24 cellular contexts compared by ENCODE assay signal in the genomic region with DNA sequence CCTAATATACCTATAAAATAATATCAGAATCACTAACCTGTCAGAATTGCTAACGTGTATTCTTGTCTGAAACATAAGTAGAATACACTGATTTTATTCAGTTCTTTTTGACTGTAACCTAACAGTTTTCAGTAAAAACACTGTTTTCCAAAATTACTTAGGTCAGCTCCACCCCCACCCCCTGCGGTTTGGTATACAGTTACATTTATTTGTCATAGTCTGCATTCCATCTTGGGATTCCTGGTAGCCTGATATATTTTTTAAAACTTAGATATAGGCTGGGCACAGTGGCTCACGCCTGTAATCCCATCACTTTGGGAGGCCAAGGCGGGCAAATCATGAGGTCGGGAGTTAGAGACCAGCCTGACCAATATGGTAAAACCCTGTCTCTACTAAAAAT. TPM values are rescaled to one million over a fixed set of nuclear protein-coding genes. Genes with fewer than 3 reads are reported as not detected.
DNase-seq lines count a peak whose midpoint lies in the region; ATAC-seq and TF ChIP-seq lines count a peak whose summit lies in the region.
"Had no signal": no experiment of that assay in that cellular context is flagged by ENCODE, and none has a peak within 500 bp of the region (broad histone marks: within the 10 kb centered on the region; RNA-seq: fewer than 3 reads in every experiment).

No MANE protein-coding gene starts in this region.

- no peaks in the 10 kb centered on the region for H3K79me2 ChIP-seq in SK-N-SH (ENCODE audit: insufficient read depth)

- H3K4me3 ChIP-seq in SK-N-SH (ENCODE audit: low read depth in 2 of 2, low read length in 1 of 2) (no peak overlapping the region), MG63 (no peak overlapping the region), esophagus muscularis mucosa (no peak overlapping the region), ascending aorta (no peak overlapping the region)

- no peaks in the 10 kb centered on the region for H3F3A ChIP-seq in SK-N-SH (replicated peaks; ENCODE audit: insufficient read depth)

- CTCF ChIA-PET in SK-N-SH (lab: Yijun Ruan, JAX), result interaction anchor here (0.6 kb wide), 2 partner anchors 306 to 372 kb away, joined by 3 to 4 read pairs; no protein-coding TSS in a partner anchor
- CTCF ChIA-PET in RWPE1 (lab: Yijun Ruan, JAX), result no interaction called here

- 82% methylated on average over 5 of the region's 5 CpGs for WGBS in SK-N-SH (ENCODE audit: low lambda C conversion rate)
- WGBS in esophagus muscularis mucosa, result 86% methylated on average over 5 of the region's 5 CpGs

- no peaks in the 10 kb centered on the region for H3K9me2 ChIP-seq in SK-N-SH

- TF ChIP-seq EP300 in SK-N-SH (IDR thresholded peaks at IDR 0.05; ENCODE audit: borderline replicate concordance in 1 of 2, low read depth in 1 of 2, low read length in 1 of 2) (no peak), esophagus muscularis mucosa (IDR thresholded peaks at IDR 0.05) (no peak)

- TF ChIP-seq POLR2A in esophagus muscularis mucosa (IDR thresholded peaks at IDR 0.05; ENCODE audit: low read depth), result no peak

- intact Hi-C loops in esophagus muscularis mucosa (cut with DNase I) (no loop called here), ascending aorta (cut with DNase I) (no loop called here)

- H3K4me1 ChIP-seq in SK-N-SH (ENCODE audit: control insufficient read depth in 1 of 2, insufficient read depth in 2 of 2, low read depth in 1 of 2, low read length in 1 of 2) (no peaks in the 10 kb centered on the region), esophagus muscularis mucosa (no peaks in the 10 kb centered on the region), ascending aorta (no peaks in the 10 kb centered on the region)

- H4K20me1 ChIP-seq in SK-N-SH (ENCODE audit: insufficient read depth), result no peaks in the 10 kb centered on the region

- H3K36me3 ChIP-seq in SK-N-SH (replicated peaks in 1 of 2; ENCODE audit: control insufficient read depth in 1 of 2, insufficient read depth in 2 of 2, low read length in 1 of 2), result no peaks in the 10 kb centered on the region
- no peaks in the 10 kb centered on the region for H3K36me3 ChIP-seq in MG63
- no peaks in the 10 kb centered on the region for H3K36me3 ChIP-seq in esophagus muscularis mucosa
- no peaks in the 10 kb centered on the region for H3K36me3 ChIP-seq in ascending aorta

- TF ChIP-seq RAD21 in SK-N-SH (IDR thresholded peaks at IDR 0.05; ENCODE audit: low read length), result no peak

- no peak overlapping the region for H2AFZ ChIP-seq in SK-N-SH (ENCODE audit: low read depth)

- H3K9me3 ChIP-seq in SK-N-SH, result no peaks in the 10 kb centered on the region
- no peaks in the 10 kb centered on the region; the same call in 1 of the 2 replicates for H3K9me3 ChIP-seq in MG63
- H3K9me3 ChIP-seq in esophagus muscularis mucosa, result no peaks in the 10 kb centered on the region
- no peaks in the 10 kb centered on the region for H3K9me3 ChIP-seq in ascending aorta

- no peak for TF ChIP-seq CTCF in SK-N-SH (IDR thresholded peaks at IDR 0.05)
- TF ChIP-seq CTCF in esophagus muscularis mucosa (IDR thresholded peaks at IDR 0.05), result no peak
- TF ChIP-seq CTCF in RWPE1 (conservative IDR thresholded peaks at IDR 0.05; ENCODE audit: low read depth), result no peak
- no peak for TF ChIP-seq CTCF in ascending aorta (IDR thresholded peaks at IDR 0.05)

- no peak overlapping the region for H3K4me2 ChIP-seq in SK-N-SH

- POLR2A ChIA-PET in SK-N-SH (lab: Yijun Ruan, JAX) (no interaction called here), RWPE1 (lab: Yijun Ruan, JAX; ENCODE audit: low non-redundant PET) (no interaction called here)

- H3K27me3 ChIP-seq in SK-N-SH (ENCODE audit: insufficient read depth) (no peaks in the 10 kb centered on the region), MG63 (no peaks in the 10 kb centered on the region), esophagus muscularis mucosa (no peaks in the 10 kb centered on the region), ascending aorta (no peaks in the 10 kb centered on the region)

- no peak overlapping the region for H3K27ac ChIP-seq in SK-N-SH (ENCODE audit: low read depth in 2 of 2, low read length in 1 of 2)
- no peak overlapping the region for H3K27ac ChIP-seq in esophagus muscularis mucosa (replicated peaks in 1 of 4)
- H3K27ac ChIP-seq in RWPE1, result no peak overlapping the region
- H3K27ac ChIP-seq in ascending aorta, result no peak overlapping the region
- H3K27ac ChIP-seq: 22Rv1 had no signal

- peak; percentile 48; the same call in 1 of the 3 replicates for ATAC-seq in SK-N-SH treated with all-trans-retinoic acid at 6 μM for 48 hours
- ATAC-seq in HG02885 (IDR thresholded peaks at IDR 0.05; ENCODE audit: poor library complexity, unreplicated experiment), result no peak
- ATAC-seq: CD8-positive, alpha-beta T cell; HCT116 had no signal

- no peak overlapping the region for H3K9ac ChIP-seq in SK-N-SH

- DNase-seq in SK-N-SH (no peak), MG63 (peak; percentile 30), esophagus muscularis mucosa (ENCODE audit: extremely low spot score) (peak; percentile 34), RWPE1 (ENCODE audit: low spot score) (no peak), ascending aorta (ENCODE audit: low spot score in 2 of 2) (no peak), hepatic stellate cell (ENCODE audit: low spot score) (no peak)
- DNase-seq: AML-193; C1 segment of cervical spinal cord; CD8-positive, alpha-beta T cell; DND-41; GF-D8; KBM-7; MV-4-11; NCI-H1105 treated with DMSO at 0.1 percent for 48 hours; NCI-H2029 treated with DMSO at 0.1 percent for 48 hours; NCI-H2171; NCI-H345; NCI-H524 treated with DMSO at 0.1 percent for 48 hours; SIG-M5; T-helper 1 cell had no signal

TF ChIP-seq in SK-N-SH treated with all-trans-retinoic acid at 6 μM for 48 hours, 23 proteins besides CTCF, POLR2A, EP300 and RAD21 (continues in another document):
- no peak for TF ChIP-seq PPARA (CRISPR knock-in tag; IDR thresholded peaks at IDR 0.05; ENCODE audit: borderline replicate concordance)
- no peak for TF ChIP-seq ESRRG (CRISPR knock-in tag; IDR thresholded peaks at IDR 0.05)
- TF ChIP-seq ZC3H10 (CRISPR knock-in tag; IDR thresholded peaks at IDR 0.05), result no peak
- no peak for TF ChIP-seq TSHZ2 (CRISPR knock-in tag; IDR thresholded peaks at IDR 0.05)
- no peak for TF ChIP-seq ZNF70 (CRISPR knock-in tag; IDR thresholded peaks at IDR 0.05)
- no peak for TF ChIP-seq TOX (CRISPR knock-in tag; IDR thresholded peaks at IDR 0.05; ENCODE audit: borderline replicate concordance)

TF ChIP-seq in SK-N-SH, 30 proteins besides CTCF, POLR2A, EP300 and RAD21 (continues in another document):
- no peak for TF ChIP-seq MAX (IDR thresholded peaks at IDR 0.05; ENCODE audit: low read depth)
- TF ChIP-seq ZBTB33 (IDR thresholded peaks at IDR 0.05; ENCODE audit: borderline replicate concordance, low read depth), result no peak
- TF ChIP-seq YY1 (IDR thresholded peaks at IDR 0.05; ENCODE audit: low read depth), result no peak
- TF ChIP-seq ELF1 (IDR thresholded peaks at IDR 0.05), result no peak
- no peak for TF ChIP-seq GABPA (IDR thresholded peaks at IDR 0.05; ENCODE audit: low read depth)
- no peak for TF ChIP-seq USF1 (IDR thresholded peaks at IDR 0.05; ENCODE audit: borderline replicate concordance, low read depth)
- no peak for TF ChIP-seq NRF1 (IDR thresholded peaks at IDR 0.05; ENCODE audit: low read depth, low read length)
- no peak for TF ChIP-seq TCF12 (IDR thresholded peaks at IDR 0.05)
- no peak for TF ChIP-seq RFX5 (IDR thresholded peaks at IDR 0.05; ENCODE audit: low read length)
- TF ChIP-seq, protein P1, sequence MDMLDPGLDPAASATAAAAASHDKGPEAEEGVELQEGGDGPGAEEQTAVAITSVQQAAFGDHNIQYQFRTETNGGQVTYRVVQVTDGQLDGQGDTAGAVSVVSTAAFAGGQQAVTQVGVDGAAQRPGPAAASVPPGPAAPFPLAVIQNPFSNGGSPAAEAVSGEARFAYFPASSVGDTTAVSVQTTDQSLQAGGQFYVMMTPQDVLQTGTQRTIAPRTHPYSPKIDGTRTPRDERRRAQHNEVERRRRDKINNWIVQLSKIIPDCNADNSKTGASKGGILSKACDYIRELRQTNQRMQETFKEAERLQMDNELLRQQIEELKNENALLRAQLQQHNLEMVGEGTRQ (IDR thresholded peaks at IDR 0.05; ENCODE audit: borderline replicate concordance, low read depth, low read length), result no peak
- TF ChIP-seq TAF1 (IDR thresholded peaks at IDR 0.05; ENCODE audit: borderline replicate concordance, low read depth, low read length), result no peak
- TF ChIP-seq MEF2A (IDR thresholded peaks at IDR 0.05; ENCODE audit: borderline replicate concordance, low read depth), result no peak

RNA-seq across cellular contexts. Expression of gene ABCD3, which starts 19.8 kb away (rescaled TPM):
- polyA plus RNA-seq in SK-N-SH (2012; rRNA removed), result 6.5 and 8.7 TPM in 2 replicates
- polyA plus RNA-seq in SK-N-SH (2012; cell fraction: cytosol; rRNA removed), result 11.1 and 12.5 TPM in 2 replicates
- polyA plus RNA-seq in SK-N-SH (2012; cell fraction: nucleus; rRNA removed), result 5.2 and 14.4 TPM in 2 replicates
- 39.3 and 56.5 TPM in 2 replicates for total RNA-seq in MG63 (2014; rRNA removed; shearing (Covaris generic); ENCODE audit: low replicate concordance)
- total RNA-seq in esophagus muscularis mucosa (10 to 100 TPM; 25.0 to 59.4 (median 27.9) TPM), ascending aorta (8.8 TPM)

Comparison
In these comparisons a context has a peak if more than half of its experiments do, and no peak if none do; other contexts are left out.
1. DNase-seq: peak in MG63 (single experiment) and esophagus muscularis mucosa (single experiment); none in SK-N-SH (single experiment), RWPE1 (single experiment), ascending aorta (0 of 2) and hepatic stellate cell (single experiment).